ENCODE assay signal across 10 cellular contexts in the genomic region with DNA sequence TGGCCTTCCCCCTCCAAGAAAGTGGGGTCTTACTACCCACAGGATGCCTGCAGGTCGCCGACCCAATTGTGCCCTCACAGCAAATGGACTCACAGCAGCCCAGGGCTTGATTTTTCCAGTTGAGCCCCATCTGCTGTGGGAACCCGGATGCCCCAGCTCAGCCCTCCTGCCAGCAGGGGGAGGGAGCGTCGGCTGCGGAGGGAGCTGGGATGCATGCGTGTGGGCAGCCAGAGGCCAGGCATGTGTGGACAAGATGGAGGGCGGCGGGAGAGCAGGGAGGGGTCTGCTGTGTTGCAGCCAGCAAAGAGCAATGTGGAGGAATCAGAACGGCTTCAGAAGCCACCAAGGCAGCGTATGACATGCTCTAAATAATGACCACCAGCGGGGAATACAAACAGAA. TPM values are rescaled to one million over a fixed set of nuclear protein-coding genes. Genes with fewer than 3 reads are reported as not detected.
DNase-seq lines count a peak whose midpoint lies in the region; ATAC-seq, FAIRE-seq and TF ChIP-seq lines count a peak whose summit lies in the region.
"Had no signal": no experiment of that assay in that cellular context is flagged by ENCODE, and none has a peak within 500 bp of the region (broad histone marks: within the 10 kb centered on the region; RNA-seq: fewer than 3 reads in every experiment).

No MANE protein-coding gene starts in this region.

- H3K36me3 Mint-ChIP-seq in GM23338 (ENCODE audit: low read depth), result no peaks in the 10 kb centered on the region
- no peaks in the 10 kb centered on the region for H3K36me3 Mint-ChIP-seq in stimulated activated memory B cell treated with anti-CD40 and anti-IgM and Interleukin-4, amounts not matched to agents 10 μg/mL and 1 μg/mL and 100 μg/mL, for 72 hours

- no peak for DNase-seq in AG09309 (ENCODE audit: low read depth)
- DNase-seq in GM23338 (ENCODE audit: low spot score), result peak; percentile 86
- peak; percentile 16 for DNase-seq in amniotic epithelial cell (ENCODE audit: low read depth)
- no peak for DNase-seq in keratinocyte (ENCODE audit: low read depth, low spot score)
- DNase-seq in Peyer's patch, result no peak
- DNase-seq: psoas muscle had no signal

- no peak overlapping the region for H3K4me3 Mint-ChIP-seq in GM23338
- no peak overlapping the region for H3K4me3 Mint-ChIP-seq in stimulated activated memory B cell treated with anti-CD40 and anti-IgM and Interleukin-4, amounts not matched to agents 10 μg/mL and 1 μg/mL and 100 μg/mL, for 72 hours

- peak overlapping the region; percentile 7; the same call in 1 of the 2 replicates for H3K27ac Mint-ChIP-seq in GM23338
- no peak overlapping the region for H3K27ac Mint-ChIP-seq in stimulated activated memory B cell treated with anti-CD40 and anti-IgM and Interleukin-4, amounts not matched to agents 10 μg/mL and 1 μg/mL and 100 μg/mL, for 72 hours

- H3K9me3 ChIP-seq in keratinocyte (ENCODE audit: control insufficient read depth, low read depth, low read length) (no peaks in the 10 kb centered on the region), Peyer's patch (no peaks in the 10 kb centered on the region)
- H3K9me3 ChIP-seq: psoas muscle had no signal

- H3K27ac ChIP-seq in GM23338 (ENCODE audit: low read depth), result no peak overlapping the region
- no peak overlapping the region for H3K27ac ChIP-seq in keratinocyte (ENCODE audit: control insufficient read depth, insufficient read depth, low read length)
- no peak overlapping the region for H3K27ac ChIP-seq in Peyer's patch
- H3K27ac ChIP-seq: psoas muscle had no signal

- FAIRE-seq in keratinocyte (lab: Jason Lieb, UNC), result no peak
- FAIRE-seq: colon had no signal

- H3K4me3 ChIP-seq in AG09309 (ENCODE audit: control insufficient read depth, low read depth, low read length), result no peak overlapping the region
- no peak overlapping the region for H3K4me3 ChIP-seq in GM23338
- H3K4me3 ChIP-seq in keratinocyte (ENCODE audit: control insufficient read depth in 2 of 3, extremely low read depth in 1 of 3, insufficient read depth in 2 of 3, low read depth in 1 of 3, low read length in 3 of 3), result no peak overlapping the region
- H3K4me3 ChIP-seq in Peyer's patch, result no peak overlapping the region
- H3K4me3 ChIP-seq: psoas muscle had no signal

- ATAC-seq in GM23338, result peak; percentile 96
- no peak for ATAC-seq in HG03460 (IDR thresholded peaks at IDR 0.05; ENCODE audit: unreplicated experiment)
- no peak for ATAC-seq in stimulated activated memory B cell treated with anti-CD40 and anti-IgM and Interleukin-4, amounts not matched to agents 10 μg/mL and 1 μg/mL and 100 μg/mL, for 72 hours
- no peak for ATAC-seq in GM18870 (IDR thresholded peaks at IDR 0.05; ENCODE audit: unreplicated experiment)
- ATAC-seq: psoas muscle had no signal

- H3K27me3 ChIP-seq in GM23338 (ENCODE audit: insufficient read depth) (no peaks in the 10 kb centered on the region), keratinocyte (ENCODE audit: control insufficient read depth, extremely low read depth, insufficient read depth, low read length) (peaks cover 7% of the 10 kb centered on the region), Peyer's patch (no peaks in the 10 kb centered on the region)

- peaks cover 7% of the 10 kb centered on the region; the same call in 2 of the 3 replicates for H3K4me1 Mint-ChIP-seq in GM23338
- no peaks in the 10 kb centered on the region for H3K4me1 Mint-ChIP-seq in stimulated activated memory B cell treated with anti-CD40 and anti-IgM and Interleukin-4, amounts not matched to agents 10 μg/mL and 1 μg/mL and 100 μg/mL, for 72 hours

- H3K79me2 ChIP-seq in GM23338 (replicated peaks; ENCODE audit: insufficient read depth) (no peaks in the 10 kb centered on the region), keratinocyte (ENCODE audit: control insufficient read depth, insufficient read depth, low read length) (no peaks in the 10 kb centered on the region)

- H3K9me3 Mint-ChIP-seq in GM23338, result no peaks in the 10 kb centered on the region
- H3K9me3 Mint-ChIP-seq in stimulated activated memory B cell treated with anti-CD40 and anti-IgM and Interleukin-4, amounts not matched to agents 10 μg/mL and 1 μg/mL and 100 μg/mL, for 72 hours, result no peaks in the 10 kb centered on the region

- no peak overlapping the region for H3K4me2 ChIP-seq in GM23338
- H3K4me2 ChIP-seq in keratinocyte (ENCODE audit: control insufficient read depth, extremely low read depth, insufficient read depth, low read depth, low read length), result no peak overlapping the region

- no peaks in the 10 kb centered on the region for H3K9me2 ChIP-seq in GM23338 (ENCODE audit: insufficient read depth)

- dilution Hi-C loops in keratinocyte (cut with MboI; ENCODE audit: extremely low pct_ligation_motif_present, low sequenced_read_pairs), result no loop called here

- H3K27me3 Mint-ChIP-seq in GM23338 (ENCODE audit: insufficient read depth, low read depth, poor library complexity), result peaks cover 14% of the 10 kb centered on the region
- peaks cover 58% of the 10 kb centered on the region for H3K27me3 Mint-ChIP-seq in stimulated activated memory B cell treated with anti-CD40 and anti-IgM and Interleukin-4, amounts not matched to agents 10 μg/mL and 1 μg/mL and 100 μg/mL, for 72 hours

- H3F3A ChIP-seq in GM23338 (replicated peaks; ENCODE audit: low read depth), result no peaks in the 10 kb centered on the region

- TF ChIP-seq POLR2A in Peyer's patch (IDR thresholded peaks at IDR 0.05), result no peak

- peak; percentile 65 for TF ChIP-seq CTCF in AG09309 (IDR thresholded peaks at IDR 0.05; ENCODE audit: control insufficient read depth, insufficient read depth, low read depth, low read length, missing control alignments)
- TF ChIP-seq CTCF in GM23338 (conservative IDR thresholded peaks at IDR 0.05; ENCODE audit: low read depth in 2 of 2), result peak; percentile 56 to 69
- TF ChIP-seq CTCF in keratinocyte (optimal IDR thresholded peaks at IDR 0.05 in 1 of 3, IDR thresholded peaks at IDR 0.05 in 1 of 3, conservative IDR thresholded peaks at IDR 0.05 in 1 of 3; ENCODE audit: extremely low read depth in 1 of 3, insufficient read depth in 2 of 3, low read length in 3 of 3), result peak; percentile 46 to 84 (median 81)
- TF ChIP-seq CTCF in Peyer's patch (IDR thresholded peaks at IDR 0.05), result no peak

- H3K9me1 ChIP-seq in keratinocyte (ENCODE audit: control insufficient read depth, extremely low read depth, insufficient read depth, low read length), result no peaks in the 10 kb centered on the region

- no peaks in the 10 kb centered on the region for H4K20me1 ChIP-seq in GM23338 (replicated peaks; ENCODE audit: insufficient read depth)
- no peaks in the 10 kb centered on the region for H4K20me1 ChIP-seq in keratinocyte (ENCODE audit: control insufficient read depth, extremely low read depth, insufficient read depth, low read length)

- H3K4me1 ChIP-seq in GM23338 (ENCODE audit: insufficient read depth) (no peaks in the 10 kb centered on the region), keratinocyte (ENCODE audit: control insufficient read depth, extremely low read depth, insufficient read depth, low read length) (peaks cover 4% of the 10 kb centered on the region), Peyer's patch (no peaks in the 10 kb centered on the region)
- H3K4me1 ChIP-seq: psoas muscle had no signal

- peak overlapping the region; percentile 93 for H2AFZ ChIP-seq in GM23338
- peak overlapping the region; percentile 86 for H2AFZ ChIP-seq in keratinocyte (ENCODE audit: control insufficient read depth, low read length)

- no peak overlapping the region for H3K9ac ChIP-seq in keratinocyte (ENCODE audit: control insufficient read depth, extremely low read depth, insufficient read depth, low read length)

- H3K36me3 ChIP-seq in GM23338 (ENCODE audit: insufficient read depth) (no peaks in the 10 kb centered on the region), keratinocyte (ENCODE audit: control insufficient read depth in 2 of 2, extremely low read depth in 1 of 2, insufficient read depth in 2 of 2, low read length in 2 of 2) (no peaks in the 10 kb centered on the region), Peyer's patch (no peaks in the 10 kb centered on the region)

RNA-seq across cellular contexts. Expression of a gene that starts 41.0 kb away (rescaled TPM):
- total RNA-seq in GM23338 (2014; rRNA removed; shearing (Covaris generic)), result 360 and 381 TPM in 2 replicates
- polyA plus RNA-seq in GM23338 (2016; fragmentation: Nextera tagmentation; extraction: Ambion mirVana), result 148 and 149 TPM in 2 replicates
- 407 to 443 TPM (median 408 TPM) in 3 replicates for polyA plus RNA-seq in keratinocyte
- polyA plus RNA-seq in keratinocyte (2011; ENCODE audit: low read depth), result 273 TPM
- 360 and 419 TPM in 2 replicates for polyA plus RNA-seq in keratinocyte (2011; cell fraction: cytosol; rRNA removed)
- polyA plus RNA-seq in keratinocyte (2011; cell fraction: nucleus; rRNA removed), result 391 and 401 TPM in 2 replicates
- 234 and 254 TPM in 2 replicates for polyA plus RNA-seq in keratinocyte (2012; ENCODE audit: low replicate concordance)
- 322 to 527 TPM (median 490 TPM) in 3 replicates for polyA minus RNA-seq in keratinocyte
- 345 TPM for polyA minus RNA-seq in keratinocyte (2011; cell fraction: cytosol; rRNA and poly(A)+ RNA removed)
- 153 and 187 TPM in 2 replicates for polyA minus RNA-seq in keratinocyte (2011; cell fraction: nucleus; rRNA and poly(A)+ RNA removed)
- total RNA-seq in Peyer's patch, result 100 to 1,000 TPM; 135 to 197 (median 167) TPM

Comparison
In these comparisons a context has a peak if more than half of its experiments do, and no peak if none do; other contexts are left out.
1. DNase-seq: peak in GM23338 (single experiment) and amniotic epithelial cell (single experiment); none in AG09309 (single experiment), keratinocyte (single experiment) and Peyer's patch (0 of 3).
2. CTCF ChIP-seq: peak in AG09309 (single experiment), GM23338 (2 of 2) and keratinocyte (3 of 3); none in Peyer's patch (0 of 6).